20 cellular contexts compared by ENCODE assay signal in genomic region chr9:14075218-14075617, GRCh38.
"Had no signal": no experiment of that assay in that cellular context is flagged by ENCODE, and none has a peak within 500 bp of the region (broad histone marks: within the 10 kb centered on the region; RNA-seq: fewer than 3 reads in every experiment).

No MANE protein-coding gene starts in this region.

- H3K4me1 ChIP-seq: adrenal gland, esophagus muscularis mucosa, left ventricle myocardium inferior, parathyroid adenoma had no signal

- H3K4me3 Mint-ChIP-seq: activated CD4-positive, alpha-beta memory T cell treated with anti-CD3 and anti-CD28 coated beads, Interleukin-2, amount 10 ng/mL, durations not matched to agents 7 days and 5 days; activated naive CD4-positive, alpha-beta T cell treated with anti-CD3 and anti-CD28 coated beads, Interleukin-2, amount 50 U/mL, for 24 hours; activated T-cell treated with anti-CD3 and anti-CD28 coated beads, Interleukin-2, amount 50 U/mL, for 4 hours; memory B cell; naive thymus-derived CD4-positive, alpha-beta T cell; WTC11 had no signal

- ATAC-seq: activated T-cell treated with anti-CD3 and anti-CD28 coated beads, Interleukin-2, amount 50 U/mL, for 4 hours; mucosa of descending colon; naive thymus-derived CD4-positive, alpha-beta T cell; WTC11 had no signal

- H3K36me3 Mint-ChIP-seq: activated naive CD4-positive, alpha-beta T cell treated with anti-CD3 and anti-CD28 coated beads, Interleukin-2, amount 50 U/mL, for 24 hours; memory B cell; naive thymus-derived CD4-positive, alpha-beta T cell; WTC11 had no signal

- DNase-seq: activated CD4-positive, alpha-beta memory T cell treated with anti-CD3 and anti-CD28 coated beads, Interleukin-2, amount 10 ng/mL, durations not matched to agents 7 days and 5 days; activated CD4-positive, alpha-beta T cell treated with anti-CD3 and anti-CD28 coated beads for 4 hours; activated effector memory CD4-positive, alpha-beta T cell treated with Interleukin-2 at 50 U/mL for 16 hours; activated T-cell treated with anti-CD3 and anti-CD28 coated beads, Interleukin-2, amount 50 U/mL, for 4 hours; adrenal gland; caudate nucleus; glutamatergic neuron; hypothalamus; left ventricle myocardium inferior; mucosa of descending colon; naive thymus-derived CD4-positive, alpha-beta T cell; stimulated activated CD4-positive, alpha-beta T cell treated with anti-CD3 and anti-CD28 coated beads, Interleukin-12 subunit alpha, Interleukin-12 subunit beta, amount 100 ng/mL, for 4 hours; stimulated activated CD4-positive, alpha-beta T cell treated with anti-CD3 and anti-CD28 coated beads, Interleukin-2, amount 100 ng/mL, for 24 hours; stomach had no signal

- H3K79me2 ChIP-seq: parathyroid adenoma had no signal

- H3K27me3 ChIP-seq: adrenal gland, esophagus muscularis mucosa, stomach had no signal

- H3K4me1 Mint-ChIP-seq: activated CD4-positive, alpha-beta memory T cell treated with anti-CD3 and anti-CD28 coated beads, Interleukin-2, amount 10 ng/mL, durations not matched to agents 7 days and 5 days; activated naive CD4-positive, alpha-beta T cell treated with anti-CD3 and anti-CD28 coated beads, Interleukin-2, amount 50 U/mL, for 24 hours; memory B cell; naive thymus-derived CD4-positive, alpha-beta T cell had no signal

- H3K36me3 ChIP-seq: adrenal gland, esophagus muscularis mucosa, left ventricle myocardium inferior, stomach, thoracic aorta had no signal

- H3K4me3 ChIP-seq: adrenal gland, esophagus muscularis mucosa, left ventricle myocardium inferior, mucosa of descending colon, stomach, thoracic aorta had no signal

- H3K9me3 ChIP-seq: adrenal gland, esophagus muscularis mucosa, left ventricle myocardium inferior, mucosa of descending colon, stomach, thoracic aorta had no signal

- H3K27me3 Mint-ChIP-seq: activated CD4-positive, alpha-beta memory T cell treated with anti-CD3 and anti-CD28 coated beads, Interleukin-2, amount 10 ng/mL, durations not matched to agents 7 days and 5 days; activated naive CD4-positive, alpha-beta T cell treated with anti-CD3 and anti-CD28 coated beads, Interleukin-2, amount 50 U/mL, for 24 hours; memory B cell; naive thymus-derived CD4-positive, alpha-beta T cell had no signal

- H2AFZ ChIP-seq: parathyroid adenoma had no signal

- H3K27ac ChIP-seq: adrenal gland, esophagus muscularis mucosa, left ventricle myocardium inferior, parathyroid adenoma, stomach, thoracic aorta had no signal

- H3K27ac Mint-ChIP-seq: activated CD4-positive, alpha-beta memory T cell treated with anti-CD3 and anti-CD28 coated beads, Interleukin-2, amount 10 ng/mL, durations not matched to agents 7 days and 5 days; activated naive CD4-positive, alpha-beta T cell treated with anti-CD3 and anti-CD28 coated beads, Interleukin-2, amount 50 U/mL, for 24 hours; memory B cell; naive thymus-derived CD4-positive, alpha-beta T cell; WTC11 had no signal
